1 cellular context compared by ENCODE assay signal in genomic region chr2:148935791-148936190, GRCh38.
TF ChIP-seq lines count a peak whose summit lies in the region.

No MANE protein-coding gene starts in this region.

TF ChIP-seq in SK-N-SH treated with all-trans-retinoic acid at 6 μM for 48 hours, 23 proteins besides CTCF, POLR2A, EP300 and RAD21 (continued from another document):
- no peak for TF ChIP-seq ARNTL (CRISPR knock-in tag; IDR thresholded peaks at IDR 0.05; ENCODE audit: borderline replicate concordance, low read depth)
TF ChIP-seq in SK-N-SH treated with all-trans-retinoic acid at 6 μM for 48 hours: peak in this region for 0.
